ENCODE assay signal across 17 cellular contexts in the genomic region with DNA sequence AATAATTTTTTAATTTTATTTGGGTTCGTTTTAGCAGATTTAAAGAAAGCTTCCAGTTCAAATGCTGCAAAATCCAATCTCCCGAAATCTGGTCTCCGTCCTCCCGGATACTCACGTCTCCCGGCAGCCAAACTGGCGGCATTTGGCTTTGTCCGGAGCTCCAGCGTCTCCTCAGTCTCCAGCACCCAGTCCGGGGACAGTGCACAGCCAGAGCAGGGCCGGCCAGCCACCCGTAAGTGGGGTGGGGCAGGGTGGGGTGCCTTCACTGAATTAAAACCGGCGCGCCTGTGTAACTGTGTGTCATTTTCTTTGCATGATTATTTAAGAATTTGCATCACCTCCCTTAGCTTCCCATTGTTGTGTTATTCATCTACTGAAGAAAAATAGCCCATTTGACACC.
A peak's percentile ranks its signal among the peaks of the same experiment; 100 is the strongest.
DNase-seq lines count a peak whose midpoint lies in the region; ATAC-seq and TF ChIP-seq lines count a peak whose summit lies in the region.
"Had no signal": no experiment of that assay in that cellular context is flagged by ENCODE, and none has a peak within 500 bp of the region (broad histone marks: within the 10 kb centered on the region; RNA-seq: fewer than 3 reads in every experiment).

No MANE protein-coding gene starts in this region.

- H2AFZ ChIP-seq in DND-41 (ENCODE audit: low read depth, low read length), result no peak overlapping the region

- peaks cover 33% of the 10 kb centered on the region for H3K4me1 ChIP-seq in DND-41 (ENCODE audit: insufficient read depth, low read length)
- H3K4me1 ChIP-seq: Caco-2 had no signal

- H3K9me3 ChIP-seq in DND-41 (ENCODE audit: insufficient read depth, low read length, severe bottlenecking), result peaks cover 11% of the 10 kb centered on the region
- H3K9me3 ChIP-seq: Caco-2 had no signal

- no peaks in the 10 kb centered on the region for H3K27me3 ChIP-seq in DND-41 (ENCODE audit: insufficient read depth, low read length, poor library complexity)
- H3K27me3 ChIP-seq: BLaER1 treated with 17β-estradiol and CSF1 and Interleukin-3, amounts not matched to agents 10 nM and 100 nM had no signal

- no peak overlapping the region for H3K4me3 ChIP-seq in DND-41 (ENCODE audit: low read depth in 1 of 2, low read length in 2 of 2)
- H3K4me3 ChIP-seq: BLaER1 treated with 17β-estradiol and CSF1 and Interleukin-3, amounts not matched to agents 10 nM and 100 nM had no signal

- no peaks in the 10 kb centered on the region for H3K36me3 ChIP-seq in DND-41 (ENCODE audit: insufficient read depth, low read length)
- H3K36me3 ChIP-seq: BLaER1 treated with 17β-estradiol and CSF1 and Interleukin-3, amounts not matched to agents 10 nM and 100 nM had no signal

- 0 out of 2 replicates have a peak overlapping the region, but pooled peaks have one; percentile 9 for H3K9ac ChIP-seq in DND-41 (ENCODE audit: low read depth, low read length)
- H3K9ac ChIP-seq: BLaER1 treated with 17β-estradiol and CSF1 and Interleukin-3, amounts not matched to agents 10 nM and 100 nM had no signal

- H3K27ac ChIP-seq in DND-41 (ENCODE audit: low read length), result peak overlapping the region; percentile 68
- H3K27ac ChIP-seq: BLaER1 treated with 17β-estradiol and CSF1 and Interleukin-3, amounts not matched to agents 10 nM and 100 nM; C4-2B had no signal

- no peak for DNase-seq in DND-41
- DNase-seq in NCI-H526 (lab: John Stamatoyannopoulos, UW), result peak; percentile 65 to 90
- peak; percentile 26 for DNase-seq in SW480 (ENCODE audit: low spot score)
- no peak for DNase-seq in hippocampal formation (lab: John Stamatoyannopoulos, UW)
- DNase-seq in GDM1 (lab: John Stamatoyannopoulos, UW), result no peak
- DNase-seq: 8988T; ACHN; AML-193; Caco-2; Calu3; CD4-positive, alpha-beta T cell; CD8-positive, alpha-beta T cell; DMS79 treated with DMSO at 0.1 percent for 48 hours; EL; GF-D8 had no signal

- H3K79me2 ChIP-seq in DND-41 (ENCODE audit: insufficient read depth, low read length), result no peaks in the 10 kb centered on the region

- no peak for TF ChIP-seq CTCF in DND-41 (IDR thresholded peaks at IDR 0.05; ENCODE audit: borderline replicate concordance, extremely low read depth, low read length, poor library complexity, severe bottlenecking)

- H4K20me1 ChIP-seq in DND-41 (ENCODE audit: insufficient read depth, low read length), result no peaks in the 10 kb centered on the region
- H4K20me1 ChIP-seq: BLaER1 treated with 17β-estradiol and CSF1 and Interleukin-3, amounts not matched to agents 10 nM and 100 nM had no signal

- H3K4me2 ChIP-seq in DND-41 (ENCODE audit: insufficient read depth, low read length), result no peak overlapping the region

- ATAC-seq in DND-41 (ENCODE audit: insufficient read depth, low read depth), result no peak
- ATAC-seq: CD8-positive, alpha-beta T cell had no signal

Comparison
In these comparisons a context has a peak if more than half of its experiments do, and no peak if none do; other contexts are left out.
1. DNase-seq: peak in NCI-H526 (2 of 2) and SW480 (single experiment); none in DND-41 (single experiment), hippocampal formation (0 of 2) and GDM1 (single experiment).